Comparison of ENCODE assay signal across 1 cellular context in the genomic region with DNA sequence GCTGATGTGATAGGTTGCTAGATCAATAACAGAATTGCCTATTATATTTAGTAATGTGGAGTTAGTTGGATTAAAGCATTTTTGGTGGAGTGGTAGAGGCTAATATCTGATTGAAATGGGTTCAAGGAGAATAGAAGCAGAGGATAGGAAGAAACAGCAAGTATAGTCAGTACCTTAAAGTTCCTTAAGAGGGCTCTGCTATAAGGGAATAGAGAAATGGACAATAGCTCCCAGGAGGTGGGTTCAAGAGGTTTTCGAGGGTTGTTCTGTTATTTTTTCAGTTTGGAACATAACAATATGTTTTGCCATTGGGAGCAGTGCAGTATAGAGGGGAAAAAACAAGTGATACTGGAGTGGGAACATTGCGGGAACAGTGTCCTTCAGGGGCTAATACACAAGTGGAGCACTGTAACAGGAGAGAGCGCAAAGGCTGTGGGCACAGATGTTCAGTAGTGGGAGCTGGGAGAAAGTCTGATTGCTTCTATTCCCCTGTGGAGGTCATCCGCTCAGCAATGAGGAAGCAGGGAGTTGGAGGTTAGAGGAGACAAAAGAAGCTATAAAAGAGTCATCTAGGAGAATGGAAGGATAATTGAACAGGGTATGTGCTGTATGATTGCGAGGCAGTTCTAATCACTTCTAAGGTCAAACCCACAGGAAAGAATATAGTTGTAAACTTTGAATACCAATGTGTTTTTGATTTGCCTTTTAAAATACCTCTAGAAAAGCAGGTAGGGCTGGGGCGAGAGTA.
TF ChIP-seq lines count a peak whose summit lies in the region.

No MANE protein-coding gene starts in this region.

TF ChIP-seq in GM23338, 12 proteins besides CTCF, POLR2A, EP300 and RAD21 (continued from another document):
- TF ChIP-seq, protein P1, sequence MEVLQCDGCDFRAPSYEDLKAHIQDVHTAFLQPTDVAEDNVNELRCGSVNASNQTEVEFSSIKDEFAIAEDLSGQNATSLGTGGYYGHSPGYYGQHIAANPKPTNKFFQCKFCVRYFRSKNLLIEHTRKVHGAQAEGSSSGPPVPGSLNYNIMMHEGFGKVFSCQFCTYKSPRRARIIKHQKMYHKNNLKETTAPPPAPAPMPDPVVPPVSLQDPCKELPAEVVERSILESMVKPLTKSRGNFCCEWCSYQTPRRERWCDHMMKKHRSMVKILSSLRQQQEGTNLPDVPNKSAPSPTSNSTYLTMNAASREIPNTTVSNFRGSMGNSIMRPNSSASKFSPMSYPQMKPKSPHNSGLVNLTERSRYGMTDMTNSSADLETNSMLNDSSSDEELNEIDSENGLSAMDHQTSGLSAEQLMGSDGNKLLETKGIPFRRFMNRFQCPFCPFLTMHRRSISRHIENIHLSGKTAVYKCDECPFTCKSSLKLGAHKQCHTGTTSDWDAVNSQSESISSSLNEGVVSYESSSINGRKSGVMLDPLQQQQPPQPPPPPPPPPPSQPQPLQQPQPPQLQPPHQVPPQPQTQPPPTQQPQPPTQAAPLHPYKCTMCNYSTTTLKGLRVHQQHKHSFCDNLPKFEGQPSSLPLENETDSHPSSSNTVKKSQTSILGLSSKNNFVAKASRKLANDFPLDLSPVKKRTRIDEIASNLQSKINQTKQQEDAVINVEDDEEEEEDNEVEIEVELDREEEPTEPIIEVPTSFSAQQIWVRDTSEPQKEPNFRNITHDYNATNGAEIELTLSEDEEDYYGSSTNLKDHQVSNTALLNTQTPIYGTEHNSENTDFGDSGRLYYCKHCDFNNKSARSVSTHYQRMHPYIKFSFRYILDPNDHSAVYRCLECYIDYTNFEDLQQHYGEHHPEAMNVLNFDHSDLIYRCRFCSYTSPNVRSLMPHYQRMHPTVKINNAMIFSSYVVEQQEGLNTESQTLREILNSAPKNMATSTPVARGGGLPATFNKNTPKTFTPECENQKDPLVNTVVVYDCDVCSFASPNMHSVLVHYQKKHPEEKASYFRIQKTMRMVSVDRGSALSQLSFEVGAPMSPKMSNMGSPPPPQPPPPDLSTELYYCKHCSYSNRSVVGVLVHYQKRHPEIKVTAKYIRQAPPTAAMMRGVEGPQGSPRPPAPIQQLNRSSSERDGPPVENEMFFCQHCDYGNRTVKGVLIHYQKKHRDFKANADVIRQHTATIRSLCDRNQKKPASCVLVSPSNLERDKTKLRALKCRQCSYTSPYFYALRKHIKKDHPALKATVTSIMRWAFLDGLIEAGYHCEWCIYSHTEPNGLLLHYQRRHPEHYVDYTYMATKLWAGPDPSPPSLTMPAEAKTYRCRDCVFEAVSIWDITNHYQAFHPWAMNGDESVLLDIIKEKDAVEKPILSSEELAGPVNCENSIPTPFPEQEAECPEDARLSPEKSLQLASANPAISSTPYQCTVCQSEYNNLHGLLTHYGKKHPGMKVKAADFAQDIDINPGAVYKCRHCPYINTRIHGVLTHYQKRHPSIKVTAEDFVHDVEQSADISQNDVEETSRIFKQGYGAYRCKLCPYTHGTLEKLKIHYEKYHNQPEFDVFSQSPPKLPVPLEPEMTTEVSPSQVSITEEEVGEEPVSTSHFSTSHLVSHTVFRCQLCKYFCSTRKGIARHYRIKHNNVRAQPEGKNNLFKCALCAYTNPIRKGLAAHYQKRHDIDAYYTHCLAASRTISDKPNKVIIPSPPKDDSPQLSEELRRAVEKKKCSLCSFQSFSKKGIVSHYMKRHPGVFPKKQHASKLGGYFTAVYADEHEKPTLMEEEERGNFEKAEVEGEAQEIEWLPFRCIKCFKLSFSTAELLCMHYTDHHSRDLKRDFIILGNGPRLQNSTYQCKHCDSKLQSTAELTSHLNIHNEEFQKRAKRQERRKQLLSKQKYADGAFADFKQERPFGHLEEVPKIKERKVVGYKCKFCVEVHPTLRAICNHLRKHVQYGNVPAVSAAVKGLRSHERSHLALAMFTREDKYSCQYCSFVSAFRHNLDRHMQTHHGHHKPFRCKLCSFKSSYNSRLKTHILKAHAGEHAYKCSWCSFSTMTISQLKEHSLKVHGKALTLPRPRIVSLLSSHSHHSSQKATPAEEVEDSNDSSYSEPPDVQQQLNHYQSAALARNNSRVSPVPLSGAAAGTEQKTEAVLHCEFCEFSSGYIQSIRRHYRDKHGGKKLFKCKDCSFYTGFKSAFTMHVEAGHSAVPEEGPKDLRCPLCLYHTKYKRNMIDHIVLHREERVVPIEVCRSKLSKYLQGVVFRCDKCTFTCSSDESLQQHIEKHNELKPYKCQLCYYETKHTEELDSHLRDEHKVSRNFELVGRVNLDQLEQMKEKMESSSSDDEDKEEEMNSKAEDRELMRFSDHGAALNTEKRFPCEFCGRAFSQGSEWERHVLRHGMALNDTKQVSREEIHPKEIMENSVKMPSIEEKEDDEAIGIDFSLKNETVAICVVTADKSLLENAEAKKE (CRISPR knock-in tag; IDR thresholded peaks at IDR 0.05), result no peak
- TF ChIP-seq, protein P2, sequence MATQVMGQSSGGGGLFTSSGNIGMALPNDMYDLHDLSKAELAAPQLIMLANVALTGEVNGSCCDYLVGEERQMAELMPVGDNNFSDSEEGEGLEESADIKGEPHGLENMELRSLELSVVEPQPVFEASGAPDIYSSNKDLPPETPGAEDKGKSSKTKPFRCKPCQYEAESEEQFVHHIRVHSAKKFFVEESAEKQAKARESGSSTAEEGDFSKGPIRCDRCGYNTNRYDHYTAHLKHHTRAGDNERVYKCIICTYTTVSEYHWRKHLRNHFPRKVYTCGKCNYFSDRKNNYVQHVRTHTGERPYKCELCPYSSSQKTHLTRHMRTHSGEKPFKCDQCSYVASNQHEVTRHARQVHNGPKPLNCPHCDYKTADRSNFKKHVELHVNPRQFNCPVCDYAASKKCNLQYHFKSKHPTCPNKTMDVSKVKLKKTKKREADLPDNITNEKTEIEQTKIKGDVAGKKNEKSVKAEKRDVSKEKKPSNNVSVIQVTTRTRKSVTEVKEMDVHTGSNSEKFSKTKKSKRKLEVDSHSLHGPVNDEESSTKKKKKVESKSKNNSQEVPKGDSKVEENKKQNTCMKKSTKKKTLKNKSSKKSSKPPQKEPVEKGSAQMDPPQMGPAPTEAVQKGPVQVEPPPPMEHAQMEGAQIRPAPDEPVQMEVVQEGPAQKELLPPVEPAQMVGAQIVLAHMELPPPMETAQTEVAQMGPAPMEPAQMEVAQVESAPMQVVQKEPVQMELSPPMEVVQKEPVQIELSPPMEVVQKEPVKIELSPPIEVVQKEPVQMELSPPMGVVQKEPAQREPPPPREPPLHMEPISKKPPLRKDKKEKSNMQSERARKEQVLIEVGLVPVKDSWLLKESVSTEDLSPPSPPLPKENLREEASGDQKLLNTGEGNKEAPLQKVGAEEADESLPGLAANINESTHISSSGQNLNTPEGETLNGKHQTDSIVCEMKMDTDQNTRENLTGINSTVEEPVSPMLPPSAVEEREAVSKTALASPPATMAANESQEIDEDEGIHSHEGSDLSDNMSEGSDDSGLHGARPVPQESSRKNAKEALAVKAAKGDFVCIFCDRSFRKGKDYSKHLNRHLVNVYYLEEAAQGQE (IDR thresholded peaks at IDR 0.05; ENCODE audit: unreplicated experiment), result no peak
- TF ChIP-seq STAT1 (IDR thresholded peaks at IDR 0.05; ENCODE audit: unreplicated experiment), result no peak
- TF ChIP-seq CREB1 (CRISPR knock-in tag; IDR thresholded peaks at IDR 0.05; ENCODE audit: low read depth), result no peak
- TF ChIP-seq JUNB (IDR thresholded peaks at IDR 0.05; ENCODE audit: unreplicated experiment), result no peak
- TF ChIP-seq POLR2AphosphoS5 (IDR thresholded peaks at IDR 0.05; ENCODE audit: low read depth), result no peak
- no peak for TF ChIP-seq EZH2phosphoT487 (IDR thresholded peaks at IDR 0.05; ENCODE audit: unreplicated experiment)
- no peak for TF ChIP-seq ZNF114 (CRISPR knock-in tag; IDR thresholded peaks at IDR 0.05)
- no peak for TF ChIP-seq NANOG (IDR thresholded peaks at IDR 0.05; ENCODE audit: borderline replicate concordance)
- no peak for TF ChIP-seq ZNF331 (CRISPR knock-in tag; IDR thresholded peaks at IDR 0.05; ENCODE audit: low read depth)
TF ChIP-seq in GM23338: peak in this region for 0.
